Comparison of ENCODE assay signal across 25 cellular contexts in genomic region chrX:71627588-71628404, GRCh38. TPM values are rescaled to one million over a fixed set of nuclear protein-coding genes. Genes with fewer than 3 reads are reported as not detected.
"Had no signal": no experiment of that assay in that cellular context is flagged by ENCODE, and none has a peak within 500 bp of the region (broad histone marks: within the 10 kb centered on the region; RNA-seq: fewer than 3 reads in every experiment).

No MANE protein-coding gene starts in this region.

- H3K27ac ChIP-seq: heart left ventricle, spleen, tibial artery had no signal

- ATAC-seq: activated CD4-positive, alpha-beta T cell treated with anti-CD3 and anti-CD28 coated beads for 36 hours; activated CD8-positive, alpha-beta memory T cell treated with anti-CD3 and anti-CD28 coated beads, Interleukin-2, amount 10 ng/mL, durations not matched to agents 7 days and 5 days; heart left ventricle; left cardiac atrium; mucosa of descending colon had no signal

- H3K4me3 ChIP-seq: heart left ventricle, mucosa of descending colon, spleen, tibial artery had no signal

- H3K27me3 ChIP-seq: heart left ventricle, spleen, tibial artery had no signal

- H3K9me3 ChIP-seq: heart left ventricle, mucosa of descending colon, spleen, tibial artery had no signal

- FAIRE-seq: islet of Langerhans, urothelium cell line had no signal

- H3K36me3 ChIP-seq: heart left ventricle, spleen, tibial artery had no signal

- DNase-seq: activated B cell treated with CpG ODN at 0.5 μM for 24 hours; activated CD4-positive, alpha-beta memory T cell treated with anti-CD3 and anti-CD28 coated beads for 36 hours; activated CD4-positive, alpha-beta T cell treated with anti-CD3 and anti-CD28 coated beads for 36 hours; activated CD8-positive, alpha-beta memory T cell treated with anti-CD3 and anti-CD28 coated beads, Interleukin-2, amount 10 ng/mL, durations not matched to agents 7 days and 5 days; activated gamma-delta T cell treated with Interleukin-2 at 50 U/mL for 16 hours; activated T-cell treated with anti-CD3 and anti-CD28 coated beads for 4 hours; aorta; caudate nucleus; effector CD4-positive, alpha-beta T cell; heart left ventricle; left cardiac atrium; mucosa of descending colon; naive B cell; occipital lobe; posterior cingulate gyrus; spleen; stimulated activated CD4-positive, alpha-beta T cell treated with anti-CD3 and anti-CD28 coated beads, Interleukin-4, amount 100 ng/mL, for 24 hours; substantia nigra; T1000; tibial artery had no signal

RNA-seq across cellular contexts. Expression of gene CXCR3, which starts 9.5 kb away (rescaled TPM):
- total RNA-seq: lower leg skin, neural crest cell, occipital lobe, renal cortical epithelial cell had no signal
